In genomic region chr12:49111206-49111605, GRCh38 we compare ENCODE assay signal across 8 cellular contexts. TPM values are rescaled to one million over a fixed set of nuclear protein-coding genes. Genes with fewer than 3 reads are reported as not detected.
DNase-seq lines count a peak whose midpoint lies in the region; ATAC-seq and TF ChIP-seq lines count a peak whose summit lies in the region.

No MANE protein-coding gene starts in this region.

- no peak overlapping the region for H3K27ac ChIP-seq in Karpas-422 (ENCODE audit: low read length)
- peak overlapping the region in 55 of 59 donors; percentile 61 to 97 (median 92) for H3K27ac ChIP-seq in dorsolateral prefrontal cortex
- H3K27ac ChIP-seq in neuronal stem cell (replicated peaks; ENCODE audit: low read length) = no peak overlapping the region

- peaks cover 13% of the 10 kb centered on the region for H3K4me1 Mint-ChIP-seq in Calu3 (ENCODE audit: low read depth, unreplicated experiment)

- no peak for DNase-seq in Calu3
- DNase-seq in Karpas-422 = no peak
- DNase-seq in dorsolateral prefrontal cortex = no peak
- no peak for DNase-seq in neuronal stem cell (ENCODE audit: low spot score)
- DNase-seq in NK-92 (lab: John Stamatoyannopoulos, UW; ENCODE audit: unreplicated experiment) = no peak
- DNase-seq in cerebellar nuclear complex (lab: John Stamatoyannopoulos, UW) = no peak
- no peak for DNase-seq in hippocampal formation (lab: John Stamatoyannopoulos, UW)

- peak overlapping the region; percentile 78 for H3K27ac Mint-ChIP-seq in Calu3 (ENCODE audit: unreplicated experiment)

- no peak for ATAC-seq in GM21619 (IDR thresholded peaks at IDR 0.05; ENCODE audit: unreplicated experiment)

- H3K23ac ChIP-seq in neuronal stem cell (ENCODE audit: low read depth, low read length, poor library complexity) = no peak overlapping the region

- H3K14ac ChIP-seq in neuronal stem cell (ENCODE audit: low read length) = no peak overlapping the region

- no peaks in the 10 kb centered on the region for H3K9me2 ChIP-seq in Karpas-422 (replicated peaks; ENCODE audit: insufficient read depth, low read length)

- peak overlapping the region; percentile 94 for H3K4me3 Mint-ChIP-seq in Calu3 (ENCODE audit: low read depth, unreplicated experiment)

- CTCF ChIA-PET in Calu3 (lab: Charles Lee) = interaction anchor here (0.7 to 1.9 kb wide), 4 partner anchors 10 to 207 kb away, joined by 3 to 10 read pairs (median 4); a partner anchor contains a TSS

- no peak overlapping the region for H2BK12ac ChIP-seq in neuronal stem cell (ENCODE audit: low read length)

- H3K9me3 ChIP-seq in Karpas-422 (ENCODE audit: low read length) (no peaks in the 10 kb centered on the region), neuronal stem cell (replicated peaks in 1 of 2; ENCODE audit: control insufficient read depth in 2 of 2, insufficient read depth in 1 of 2, low read depth in 1 of 2, low read length in 2 of 2) (no peaks in the 10 kb centered on the region)

- no peaks in the 10 kb centered on the region for H3K36me3 ChIP-seq in Karpas-422 (ENCODE audit: insufficient read depth, low read length)
- peaks cover 7 to 19% of the 10 kb centered on the region in 2 donors for H3K36me3 ChIP-seq in neuronal stem cell (replicated peaks in 1 of 2; ENCODE audit: control insufficient read depth in 2 of 2, insufficient read depth in 2 of 2, low read length in 2 of 2)

- H2BK120ac ChIP-seq in neuronal stem cell (ENCODE audit: low read depth, low read length) = no peak overlapping the region

- H3K4me2 ChIP-seq in Karpas-422 (ENCODE audit: low read depth, low read length, poor library complexity, severe bottlenecking) = peak overlapping the region; percentile 93
- peak overlapping the region; percentile 62 for H3K4me2 ChIP-seq in neuronal stem cell (ENCODE audit: insufficient read depth, low read length, poor library complexity, severe bottlenecking)

- no peak overlapping the region for H2BK15ac ChIP-seq in neuronal stem cell (ENCODE audit: low read length)

- intact Hi-C loops in Calu3 (cut with micrococcal nuclease; ENCODE audit: unreplicated experiment) = no loop called here
- intact Hi-C loops in dorsolateral prefrontal cortex (cut with DNase I) = no loop called here

- no peak for TF ChIP-seq CTCF in Calu3 (IDR thresholded peaks at IDR 0.05; ENCODE audit: unreplicated experiment)
- TF ChIP-seq CTCF in dorsolateral prefrontal cortex (IDR thresholded peaks at IDR 0.05 in 54 of 56, conservative IDR thresholded peaks at IDR 0.05 in 2 of 56; ENCODE audit: low read depth in 1 of 56, partially characterized antibody in 56 of 56) = no peak

- H3K4ac ChIP-seq in neuronal stem cell (ENCODE audit: low read length) = no peak overlapping the region

- BruUV-seq in Calu3 (replicated peaks; lab: Mats Ljungman, UMichigan) = no TSS peak

- H3K4me3 ChIP-seq in Karpas-422 (ENCODE audit: low read length) = peak overlapping the region; percentile 64
- H3K4me3 ChIP-seq in dorsolateral prefrontal cortex = peak overlapping the region; percentile 69 to 100 (median 97)
- H3K4me3 ChIP-seq in neuronal stem cell (ENCODE audit: low read length in 2 of 2) = peak overlapping the region; percentile 23 to 91

- no peak overlapping the region for H4K8ac ChIP-seq in neuronal stem cell (ENCODE audit: low read depth, low read length)

- no peak overlapping the region for H2AK5ac ChIP-seq in neuronal stem cell (ENCODE audit: low read depth, low read length)

- 0 out of 2 replicates have a peak, but pooled peaks cover 3% of the 10 kb centered on the region for H4K20me1 ChIP-seq in Karpas-422 (ENCODE audit: insufficient read depth, low read depth, low read length)

- H2BK5ac ChIP-seq in neuronal stem cell (ENCODE audit: low read length) = no peak overlapping the region

- H2AFZ ChIP-seq in Karpas-422 (ENCODE audit: low read length) (peak overlapping the region; percentile 91), neuronal stem cell (ENCODE audit: low read length) (peak overlapping the region; percentile 89)

- H3K79me2 ChIP-seq in Karpas-422 (ENCODE audit: low read length) = no peaks in the 10 kb centered on the region

- H4K91ac ChIP-seq in neuronal stem cell (ENCODE audit: low read depth, low read length, poor library complexity) = no peak overlapping the region

- no peaks in the 10 kb centered on the region for H3K9me3 Mint-ChIP-seq in Calu3 (ENCODE audit: low read depth, unreplicated experiment)

- peaks cover 4% of the 10 kb centered on the region for H3K79me1 ChIP-seq in neuronal stem cell (ENCODE audit: low read depth, low read length)

- no CpG with 5 or more reads among the region's 6 CpGs for WGBS in neuronal stem cell (ENCODE audit: extremely low coverage in 2 of 2, insufficient read length in 2 of 2, insufficient replicate concordance in 1 of 2), 2 donors

- H3K27me3 ChIP-seq in Karpas-422 (ENCODE audit: low read length) = peaks cover 4% of the 10 kb centered on the region; the same call in 1 of the 2 replicates
- no peaks in the 10 kb centered on the region for H3K27me3 ChIP-seq in dorsolateral prefrontal cortex
- no peaks in the 10 kb centered on the region for H3K27me3 ChIP-seq in neuronal stem cell (ENCODE audit: control insufficient read depth in 3 of 3, insufficient read depth in 3 of 3, low read depth in 1 of 3, low read length in 3 of 3)

- H3K36me3 Mint-ChIP-seq in Calu3 (ENCODE audit: insufficient read depth, unreplicated experiment) = peaks cover 20% of the 10 kb centered on the region

- no peaks in the 10 kb centered on the region for H3K27me3 Mint-ChIP-seq in Calu3 (ENCODE audit: unreplicated experiment)

- H3K9ac ChIP-seq in Karpas-422 (ENCODE audit: low read length) (peak overlapping the region; percentile 59), neuronal stem cell (ENCODE audit: low read depth, low read length, poor library complexity) (no peak overlapping the region)

- H3K18ac ChIP-seq in neuronal stem cell (ENCODE audit: low read length) = peak overlapping the region; percentile 31

- H3K4me1 ChIP-seq in Karpas-422 (ENCODE audit: low read length) = peaks cover 15% of the 10 kb centered on the region
- H3K4me1 ChIP-seq in neuronal stem cell (ENCODE audit: control insufficient read depth in 2 of 2, insufficient read depth in 1 of 2, low read depth in 1 of 2, low read length in 2 of 2) = peaks cover 6 to 7% of the 10 kb centered on the region in 2 donors

RNA-seq across cellular contexts. Expression of gene LMBR1L, which starts 0.6 kb away (rescaled TPM):
- total RNA-seq in Calu3 (2022) = 23.3 and 26.4 TPM in 2 replicates
- total RNA-seq in Karpas-422 (2014; rRNA removed; shearing (Covaris generic); ENCODE audit: low replicate concordance) = 17.5 and 46.8 TPM in 2 replicates
- 100 to 1,000 TPM in 3 of 120 experiments, 10 to 100 TPM in 117; 40.9 to 108 (median 65.9) TPM for total RNA-seq in dorsolateral prefrontal cortex
- 46.3 TPM for polyA plus RNA-seq in neuronal stem cell (2013, experiment 1 of 2)
- 47.9 TPM for polyA plus RNA-seq in neuronal stem cell (2013, experiment 2 of 2)

RNA-seq across cellular contexts. Expression of gene DHH, which starts 16.6 kb away (rescaled TPM):
- total RNA-seq in Calu3 (2022) (not detected in 2 replicates), dorsolateral prefrontal cortex (1 to 10 TPM in 4 of 120 experiments, under 1 TPM in 103, not detected in 13; 0.11 to 2.5 (median 0.42) TPM)
- total RNA-seq in Karpas-422 (2014; rRNA removed; shearing (Covaris generic); ENCODE audit: low replicate concordance) = 0.26 and 0.36 TPM in 2 replicates
- polyA plus RNA-seq in neuronal stem cell (2013, experiment 1 of 2) = 0.14 TPM
- polyA plus RNA-seq in neuronal stem cell (2013, experiment 2 of 2) = 0.12 TPM

RNA-seq across cellular contexts. Expression of gene TUBA1B, which starts 20.0 kb away (rescaled TPM):
- total RNA-seq in Calu3 (2022) (690 and 793 TPM in 2 replicates), dorsolateral prefrontal cortex (1,000 to 10,000 TPM in 116 of 120 experiments, 100 to 1,000 TPM in 4; 810 to 2,486 (median 1,574) TPM)
- total RNA-seq in Karpas-422 (2014; rRNA removed; shearing (Covaris generic); ENCODE audit: low replicate concordance) = 770 and 904 TPM in 2 replicates
- 3,086 TPM for polyA plus RNA-seq in neuronal stem cell (2013, experiment 1 of 2)
- polyA plus RNA-seq in neuronal stem cell (2013, experiment 2 of 2) = 3,054 TPM

RNA-seq across cellular contexts. Expression of gene RHEBL1, which starts 41.4 kb away (rescaled TPM):
- total RNA-seq in Calu3 (2022) = 2.0 and 2.6 TPM in 2 replicates
- 4.1 and 5.1 TPM in 2 replicates for total RNA-seq in Karpas-422 (2014; rRNA removed; shearing (Covaris generic); ENCODE audit: low replicate concordance)
- total RNA-seq in dorsolateral prefrontal cortex = 10 to 100 TPM in 3 of 120 experiments, 1 to 10 TPM in 116, under 1 TPM in 1; 0.55 to 10.5 (median 5.5) TPM
- polyA plus RNA-seq in neuronal stem cell (2013, experiment 1 of 2) = 4.0 TPM
- polyA plus RNA-seq in neuronal stem cell (2013, experiment 2 of 2) = 4.1 TPM

RNA-seq across cellular contexts. Expression of gene KMT2D, which starts 50.6 kb away (rescaled TPM):
- total RNA-seq in Calu3 (2022) (72.9 and 79.7 TPM in 2 replicates), dorsolateral prefrontal cortex (100 to 1,000 TPM in 86 of 120 experiments, 10 to 100 TPM in 34; 76.9 to 147 (median 107) TPM)
- 29.6 and 42.6 TPM in 2 replicates for total RNA-seq in Karpas-422 (2014; rRNA removed; shearing (Covaris generic); ENCODE audit: low replicate concordance)
- polyA plus RNA-seq in neuronal stem cell (2013, experiment 1 of 2) = 10.4 TPM
- 10.8 TPM for polyA plus RNA-seq in neuronal stem cell (2013, experiment 2 of 2)

Comparison
In these comparisons a context has a peak if more than half of its experiments do, and no peak if none do; other contexts are left out.
1. H3K27ac ChIP-seq: peak in dorsolateral prefrontal cortex (55 of 59); none in Karpas-422 (single experiment) and neuronal stem cell (single experiment).
2. Peak in every context shown above with its lines, with median percentiles within 50 percentile points of each other: H3K4me3 ChIP-seq.